In the genomic region with DNA sequence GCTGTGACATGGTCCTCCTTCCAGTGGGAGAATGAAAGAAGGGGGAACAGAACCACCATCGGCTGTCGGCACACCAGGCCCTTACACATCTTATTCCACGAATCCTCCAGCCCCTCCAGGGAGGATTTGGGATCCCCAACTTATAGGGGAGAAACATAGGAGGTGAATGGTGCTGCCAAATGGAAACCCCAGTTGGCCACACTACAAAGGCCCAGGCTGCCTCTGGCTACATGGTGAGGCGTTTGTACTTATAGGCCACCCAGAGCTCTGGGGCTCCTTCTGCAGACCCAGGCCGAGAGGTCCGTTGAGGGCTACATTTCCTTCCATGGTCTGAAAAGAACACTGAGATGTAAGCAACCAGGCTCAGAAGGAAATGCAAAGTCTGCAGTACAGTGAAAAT, we compare ENCODE assay signal across 14 cellular contexts. TPM values are rescaled to one million over a fixed set of nuclear protein-coding genes. Genes with fewer than 3 reads are reported as not detected.
A peak's percentile ranks its signal among the peaks of the same experiment; 100 is the strongest.
DNase-seq lines count a peak whose midpoint lies in the region; ATAC-seq, FAIRE-seq and TF ChIP-seq lines count a peak whose summit lies in the region.
"Had no signal": no experiment of that assay in that cellular context is flagged by ENCODE, and none has a peak within 500 bp of the region (broad histone marks: within the 10 kb centered on the region; RNA-seq: fewer than 3 reads in every experiment).

No MANE protein-coding gene starts in this region.

- peak overlapping the region; percentile 14; the same call in 1 of the 2 replicates for H4K91ac ChIP-seq in IMR-90 (ENCODE audit: insufficient read depth, low read depth, low read length)

- 86% methylated on average over 1 of the region's 6 CpGs; no CpG with 5 or more reads in 1 of the 2 experiments for WGBS in IMR-90 (ENCODE audit: extremely low coverage in 2 of 2, insufficient read length in 1 of 2), 2 experiments

- no peak overlapping the region for H2BK15ac ChIP-seq in IMR-90 (ENCODE audit: low read depth, low read length)

- CTCF ChIA-PET in IMR-90 (lab: Yijun Ruan, JAX), result no interaction called here

- peak overlapping the region; percentile 6 for H3K14ac ChIP-seq in IMR-90 (replicated peaks; ENCODE audit: low read depth, low read length)

- no peak overlapping the region for H3K4me2 ChIP-seq in IMR-90 (ENCODE audit: low read depth, low read length)

- H3K27ac Mint-ChIP-seq in mesothelial cell of epicardium, result peak overlapping the region; percentile 98
- no peak overlapping the region for H3K27ac Mint-ChIP-seq in stimulated activated naive B cell treated with anti-CD40 and anti-IgM and Interleukin-4, amounts not matched to agents 10 μg/mL and 1 μg/mL and 100 μg/mL, for 72 hours
- H3K27ac Mint-ChIP-seq: activated CD4-positive, alpha-beta memory T cell treated with anti-CD3 and anti-CD28 coated beads, Interleukin-2, amount 10 ng/mL, durations not matched to agents 7 days and 5 days; memory B cell had no signal

- POLR2A ChIA-PET in IMR-90 (lab: Charles Lee; ENCODE audit: unreplicated experiment), result no interaction called here

- no peak for TF ChIP-seq RAD21 in IMR-90 (IDR thresholded peaks at IDR 0.05; ENCODE audit: low read length)

- H3K9me1 ChIP-seq in IMR-90 (ENCODE audit: insufficient read depth, low read length), result peaks cover 28% of the 10 kb centered on the region

- H3K36me3 ChIP-seq in IMR-90 (ENCODE audit: control insufficient read depth, insufficient read depth, low read length) (peaks cover 91% of the 10 kb centered on the region), tibial artery (peaks cover 86 to 90% (median 88%) of the 10 kb centered on the region in 3 donors)

- H3K4me3 ChIP-seq in IMR-90 (ENCODE audit: insufficient read depth, low read depth, low read length), result no peak overlapping the region
- H3K4me3 ChIP-seq in coronary artery, result no peak overlapping the region
- H3K4me3 ChIP-seq in tibial artery, result no peak overlapping the region
- H3K4me3 ChIP-seq: SJSA1 had no signal

- no peaks in the 10 kb centered on the region for H3K27me3 ChIP-seq in IMR-90 (ENCODE audit: control insufficient read depth, insufficient read depth, low read length)
- no peaks in the 10 kb centered on the region for H3K27me3 ChIP-seq in tibial artery
- H3K27me3 ChIP-seq: SJSA1 had no signal

- in situ Hi-C loops in IMR-90 (cut with MboI; ENCODE audit: low sequenced_read_pairs), result no loop called here

- peaks cover 29% of the 10 kb centered on the region for H3K36me3 Mint-ChIP-seq in mesothelial cell of epicardium
- H3K36me3 Mint-ChIP-seq in stimulated activated naive B cell treated with anti-CD40 and anti-IgM and Interleukin-4, amounts not matched to agents 10 μg/mL and 1 μg/mL and 100 μg/mL, for 72 hours, result no peaks in the 10 kb centered on the region
- H3K36me3 Mint-ChIP-seq: CD8-positive, alpha-beta memory T cell; memory B cell had no signal

- 0 out of 2 replicates have a peak overlapping the region, but pooled peaks have one; percentile 24 for H4K5ac ChIP-seq in IMR-90 (ENCODE audit: low read depth, low read length)

- no peak overlapping the region for H3K4me3 Mint-ChIP-seq in mesothelial cell of epicardium
- H3K4me3 Mint-ChIP-seq in stimulated activated naive B cell treated with anti-CD40 and anti-IgM and Interleukin-4, amounts not matched to agents 10 μg/mL and 1 μg/mL and 100 μg/mL, for 72 hours, result no peak overlapping the region
- H3K4me3 Mint-ChIP-seq: activated CD4-positive, alpha-beta memory T cell treated with anti-CD3 and anti-CD28 coated beads, Interleukin-2, amount 10 ng/mL, durations not matched to agents 7 days and 5 days; memory B cell had no signal

- H2AFZ ChIP-seq in IMR-90 (replicated peaks; ENCODE audit: low read length, poor library complexity), result no peak overlapping the region
- H2AFZ ChIP-seq: parathyroid adenoma had no signal

- no peak overlapping the region for H2BK20ac ChIP-seq in IMR-90 (ENCODE audit: low read depth, low read length)

- TF ChIP-seq POLR2A in IMR-90 (IDR thresholded peaks at IDR 0.05; ENCODE audit: low read depth, low read length), result peak; percentile 39; the same call in 1 of the 2 replicates
- TF ChIP-seq POLR2A in GM12891 (IDR thresholded peaks at IDR 0.05; ENCODE audit: low read depth, low read length), result no peak

- H2BK120ac ChIP-seq in IMR-90 (ENCODE audit: low read depth, low read length), result no peak overlapping the region

- peak overlapping the region in 1 of 2 experiments; percentile 60; a peak in 2 of 4 replicates for H4K8ac ChIP-seq in IMR-90 (ENCODE audit: low read depth in 2 of 2, low read length in 2 of 2)

- no TSS peak for BruUV-seq in IMR-90 (replicated peaks; lab: Mats Ljungman, UMichigan)

- TF ChIP-seq CTCF in IMR-90 (conservative IDR thresholded peaks at IDR 0.05; ENCODE audit: low read depth, low read length) (no peak), coronary artery (IDR thresholded peaks at IDR 0.05) (no peak), mesothelial cell of epicardium (IDR thresholded peaks at IDR 0.05; ENCODE audit: unreplicated experiment) (no peak), tibial artery (IDR thresholded peaks at IDR 0.05) (no peak)

- H3K9me3 Mint-ChIP-seq in mesothelial cell of epicardium, result no peaks in the 10 kb centered on the region
- no peaks in the 10 kb centered on the region for H3K9me3 Mint-ChIP-seq in stimulated activated naive B cell treated with anti-CD40 and anti-IgM and Interleukin-4, amounts not matched to agents 10 μg/mL and 1 μg/mL and 100 μg/mL, for 72 hours
- H3K9me3 Mint-ChIP-seq: activated CD4-positive, alpha-beta memory T cell treated with anti-CD3 and anti-CD28 coated beads, Interleukin-2, amount 10 ng/mL, durations not matched to agents 7 days and 5 days; CD8-positive, alpha-beta memory T cell; memory B cell had no signal

- no peak for FAIRE-seq in GM12891 (lab: Jason Lieb, UNC)
- FAIRE-seq: TTC549 had no signal

- no peaks in the 10 kb centered on the region for H3K27me3 Mint-ChIP-seq in mesothelial cell of epicardium (ENCODE audit: low read depth)
- peaks cover 37 to 42% of the 10 kb centered on the region in 2 donors for H3K27me3 Mint-ChIP-seq in stimulated activated naive B cell treated with anti-CD40 and anti-IgM and Interleukin-4, amounts not matched to agents 10 μg/mL and 1 μg/mL and 100 μg/mL, for 72 hours

- peaks cover 63% of the 10 kb centered on the region for H3K4me1 Mint-ChIP-seq in mesothelial cell of epicardium
- peaks cover 13 to 16% of the 10 kb centered on the region in 2 donors for H3K4me1 Mint-ChIP-seq in stimulated activated naive B cell treated with anti-CD40 and anti-IgM and Interleukin-4, amounts not matched to agents 10 μg/mL and 1 μg/mL and 100 μg/mL, for 72 hours

- dilution Hi-C loops in IMR-90 (cut with HindIII; ENCODE audit: low sequenced_read_pairs, unreplicated experiment), result no loop called here

- H3K9me3 ChIP-seq in IMR-90 (ENCODE audit: control insufficient read depth, insufficient read depth, low read length) (no peaks in the 10 kb centered on the region), tibial artery (no peaks in the 10 kb centered on the region)
- H3K9me3 ChIP-seq: SJSA1 had no signal

- peaks cover 82% of the 10 kb centered on the region for H3K4me1 ChIP-seq in IMR-90 (ENCODE audit: control insufficient read depth, insufficient read depth, low read length)
- H3K4me1 ChIP-seq in tibial artery, result peaks cover 13 to 100% (median 97%) of the 10 kb centered on the region in 4 donors

- H3K4ac ChIP-seq in IMR-90 (ENCODE audit: low read depth, low read length), result peak overlapping the region; percentile 93; the same call in 1 of the 2 replicates

- peak overlapping the region; percentile 82 for H3K23ac ChIP-seq in IMR-90 (ENCODE audit: low read depth, low read length)

- H2AK9ac ChIP-seq in IMR-90 (replicated peaks; ENCODE audit: low read depth, low read length, poor library complexity), result no peak overlapping the region

- peak overlapping the region; percentile 74; the same call in 1 of the 2 replicates for H3K9ac ChIP-seq in IMR-90 (ENCODE audit: low read depth, low read length)
- H3K9ac ChIP-seq: parathyroid adenoma had no signal

- no peak overlapping the region for H2AK5ac ChIP-seq in IMR-90 (ENCODE audit: low read depth, low read length)

- ATAC-seq in IMR-90 (ENCODE audit: low read depth), result no peak
- no peak for ATAC-seq in stimulated activated naive B cell treated with anti-CD40 and anti-IgM and Interleukin-4, amounts not matched to agents 10 μg/mL and 1 μg/mL and 100 μg/mL, for 72 hours (replicated peaks)

- H3K79me1 ChIP-seq in IMR-90 (ENCODE audit: low read depth in 1 of 2, low read length in 2 of 2), result peaks cover 30 to 78% of the 10 kb centered on the region in 2 experiments; a peak in 3 of 4 replicates

- no peak overlapping the region for H3K18ac ChIP-seq in IMR-90 (ENCODE audit: low read depth, low read length)

- no peak for DNase-seq in IMR-90
- no peak for DNase-seq in coronary artery (ENCODE audit: low spot score)
- peak in 1 of 2 experiments; percentile 22 for DNase-seq in mesothelial cell of epicardium (ENCODE audit: low spot score in 2 of 2, unreplicated experiment in 2 of 2)
- peak in 1 of 2 donors; percentile 45 for DNase-seq in tibial artery
- DNase-seq in cerebellar cortex (ENCODE audit: low spot score), result no peak
- DNase-seq in stimulated activated naive B cell treated with anti-CD40 and anti-IgM and Interleukin-4, amounts not matched to agents 10 μg/mL and 1 μg/mL and 100 μg/mL, for 72 hours, result no peak
- no peak for DNase-seq in GM12891 (ENCODE audit: insufficient read length, low spot score)
- DNase-seq: activated CD4-positive, alpha-beta memory T cell treated with anti-CD3 and anti-CD28 coated beads, Interleukin-2, amount 10 ng/mL, durations not matched to agents 7 days and 5 days; CD8-positive, alpha-beta memory T cell; cerebellar nuclear complex had no signal

- no peak overlapping the region for H3K56ac ChIP-seq in IMR-90 (ENCODE audit: extremely low read depth, insufficient read depth, low read length)

- H2BK5ac ChIP-seq in IMR-90 (ENCODE audit: low read depth, low read length, poor library complexity, severe bottlenecking), result peak overlapping the region; percentile 87

- H4K20me1 ChIP-seq in IMR-90 (ENCODE audit: insufficient read depth, low read length), result peaks cover 93% of the 10 kb centered on the region

- intact Hi-C loops in IMR-90 (cut with micrococcal nuclease), result loop anchor here (5.0 kb wide), 1 partner anchor 150 kb away; no protein-coding TSS in a partner anchor
- intact Hi-C loops in tibial artery (cut with DNase I; ENCODE audit: low total_unique reads), result loop anchor here (5.0 kb wide), 1 partner anchor 35 kb away; no protein-coding TSS in a partner anchor

- H3K27ac ChIP-seq in IMR-90 (ENCODE audit: insufficient read depth, low read length) (peak overlapping the region; percentile 82; the same call in 1 of the 2 replicates), coronary artery (peak overlapping the region; percentile 83 to 97), tibial artery (peak overlapping the region; percentile 84 to 98)
- H3K27ac ChIP-seq: parathyroid adenoma, SJSA1 had no signal

TF ChIP-seq in GM12891, 5 proteins besides CTCF, POLR2A, EP300 and RAD21 (continues in another document):
- TF ChIP-seq POU2F2 (IDR thresholded peaks at IDR 0.05; ENCODE audit: low read depth, low read length), result no peak
- no peak for TF ChIP-seq TAF1 (IDR thresholded peaks at IDR 0.05; ENCODE audit: low read depth, low read length)

RNA-seq across cellular contexts. Expression of gene AMOTL2, which starts 12.0 kb away (rescaled TPM):
- total RNA-seq in IMR-90 (2012; rRNA removed), result 162 and 172 TPM in 2 replicates
- 176 and 230 TPM in 2 replicates for polyA plus RNA-seq in IMR-90 (2012; rRNA removed)
- polyA plus RNA-seq in IMR-90 (2012; cell fraction: cytosol; rRNA removed), result 168 and 220 TPM in 2 replicates
- 530 and 567 TPM in 2 replicates for polyA plus RNA-seq in IMR-90 (2012; cell fraction: nucleus; rRNA removed; ENCODE audit: low replicate concordance)
- 281 to 297 TPM (median 296 TPM) in 3 replicates for total RNA-seq in mesothelial cell of epicardium
- polyA plus RNA-seq in GM12891 (2012; ENCODE audit: low read depth, missing spikeins), result 0.01 TPM
- total RNA-seq: activated CD4-positive, alpha-beta memory T cell treated with anti-CD3 and anti-CD28 coated beads, Interleukin-2, amount 10 ng/mL, durations not matched to agents 7 days and 5 days; CD8-positive, alpha-beta memory T cell had no signal
